18 cellular contexts compared by ENCODE assay signal in genomic region chr18:24862225-24862893, GRCh38.
DNase-seq lines count a peak whose midpoint lies in the region; ATAC-seq and TF ChIP-seq lines count a peak whose summit lies in the region.
"Had no signal": no experiment of that assay in that cellular context is flagged by ENCODE, and none has a peak within 500 bp of the region (broad histone marks: within the 10 kb centered on the region; RNA-seq: fewer than 3 reads in every experiment).

No MANE protein-coding gene starts in this region.

- intact Hi-C loops in transverse colon (cut with DNase I; ENCODE audit: low total_unique reads), result no loop called here

- H3K4me1 Mint-ChIP-seq in WTC11, result peaks cover 25% of the 10 kb centered on the region
- peaks cover 45% of the 10 kb centered on the region for H3K4me1 Mint-ChIP-seq in neural progenitor cell
- H3K4me1 Mint-ChIP-seq: stimulated activated effector memory CD8-positive, alpha-beta T cell treated with anti-CD3 and anti-CD28 coated beads, Interleukin-12 subunit alpha, Interleukin-12 subunit beta, amount 100 ng/mL, for 72 hours had no signal

- POLR2A ChIA-PET in WTC11 (lab: Charles Lee), result interaction anchor here (0.7 kb wide), 1 partner anchor 58 kb away, joined by 3 read pairs; no protein-coding TSS in a partner anchor

- peak overlapping the region; percentile 60 for H3K4me2 ChIP-seq in neural progenitor cell
- H3K4me2 ChIP-seq: BLaER1 treated with 17β-estradiol and CSF1 and Interleukin-3, amounts not matched to agents 10 nM and 100 nM had no signal

- H3K9ac ChIP-seq in neural progenitor cell, result no peak overlapping the region
- H3K9ac ChIP-seq: BLaER1 treated with 17β-estradiol and CSF1 and Interleukin-3, amounts not matched to agents 10 nM and 100 nM had no signal

- H3K27ac ChIP-seq in neural progenitor cell (peak overlapping the region; percentile 70), transverse colon (no peak overlapping the region)
- H3K27ac ChIP-seq: BLaER1 treated with 17β-estradiol and CSF1 and Interleukin-3, amounts not matched to agents 10 nM and 100 nM; testis had no signal

- TF ChIP-seq POLR2A in transverse colon (IDR thresholded peaks at IDR 0.05), result no peak

- H4K20me1 ChIP-seq in neural progenitor cell (ENCODE audit: low read depth), result no peaks in the 10 kb centered on the region
- H4K20me1 ChIP-seq: BLaER1 treated with 17β-estradiol and CSF1 and Interleukin-3, amounts not matched to agents 10 nM and 100 nM had no signal

- H2AFZ ChIP-seq in neural progenitor cell (replicated peaks), result no peak overlapping the region

- H3K79me2 ChIP-seq in neural progenitor cell (ENCODE audit: low read depth), result no peaks in the 10 kb centered on the region

- in situ Hi-C loops in transverse colon (cut with MboI; ENCODE audit: low pct_ligation_motif_present in 1 of 4, low pct_unique_long_range_greater_than_20kb in 1 of 4, low sequenced_read_pairs in 3 of 4), result loop anchor here in 1 of 4 donors (25.0 kb wide), 1 partner anchor 250 kb away; no protein-coding TSS in a partner anchor

- H3K4me1 ChIP-seq in neural progenitor cell (peaks cover 29% of the 10 kb centered on the region), transverse colon (peaks cover 0 to 16% (median 8%) of the 10 kb centered on the region in 4 donors)
- H3K4me1 ChIP-seq: BLaER1 treated with 17β-estradiol and CSF1 and Interleukin-3, amounts not matched to agents 10 nM and 100 nM; prostate gland; testis had no signal

- ATAC-seq in WTC11 (peak; percentile 80), GM18870 (IDR thresholded peaks at IDR 0.05; ENCODE audit: unreplicated experiment) (no peak)
- ATAC-seq: left cardiac atrium; stimulated activated effector memory CD8-positive, alpha-beta T cell treated with anti-CD3 and anti-CD28 coated beads, Interleukin-12 subunit alpha, Interleukin-12 subunit beta, amount 100 ng/mL, for 72 hours had no signal

- H3K4me3 ChIP-seq in neural progenitor cell, result peak overlapping the region; percentile 23
- H3K4me3 ChIP-seq in transverse colon, result no peak overlapping the region
- H3K4me3 ChIP-seq: BLaER1 treated with 17β-estradiol and CSF1 and Interleukin-3, amounts not matched to agents 10 nM and 100 nM; prostate gland; testis had no signal

- WGBS in transverse colon (ENCODE audit: low coverage in 1 of 2), 2 donors, result 80 to 81% methylated on average over 14 to 18 of the region's 18 CpGs

- peak overlapping the region; percentile 49 for H3K4me3 Mint-ChIP-seq in WTC11
- H3K4me3 Mint-ChIP-seq in neural progenitor cell, result peak overlapping the region; percentile 76
- H3K4me3 Mint-ChIP-seq: stimulated activated effector memory CD8-positive, alpha-beta T cell treated with anti-CD3 and anti-CD28 coated beads, Interleukin-12 subunit alpha, Interleukin-12 subunit beta, amount 100 ng/mL, for 72 hours had no signal

- peak; percentile 10 for DNase-seq in COLO829 (ENCODE audit: low spot score)
- DNase-seq in WTC11 (ENCODE audit: low spot score), result peak; percentile 21
- DNase-seq in fibroblast of peridontal ligament (ENCODE audit: extremely low read depth), result peak; percentile 5
- DNase-seq in neural progenitor cell (ENCODE audit: low spot score), result peak; percentile 79
- no peak for DNase-seq in transverse colon
- no peak for DNase-seq in NCI-H69 (lab: John Stamatoyannopoulos, UW)
- no peak for DNase-seq in occipital lobe (lab: John Stamatoyannopoulos, UW)
- DNase-seq: activated CD4-positive, alpha-beta T cell treated with anti-CD3 and anti-CD28 coated beads, Interleukin-2, amount 50 U/mL, for 1 hour; foreskin fibroblast; hypothalamus; left cardiac atrium; NCI-H187; NCI-H510A treated with DMSO at 0.1 percent for 48 hours; testis had no signal

- no peaks in the 10 kb centered on the region for H3K36me3 ChIP-seq in neural progenitor cell
- H3K36me3 ChIP-seq in transverse colon, result no peaks in the 10 kb centered on the region
- H3K36me3 ChIP-seq: BLaER1 treated with 17β-estradiol and CSF1 and Interleukin-3, amounts not matched to agents 10 nM and 100 nM; prostate gland had no signal

- no peak for TF ChIP-seq CTCF in WTC11 (IDR thresholded peaks at IDR 0.05)
- TF ChIP-seq CTCF in neural progenitor cell (IDR thresholded peaks at IDR 0.05), result no peak
- no peak for TF ChIP-seq CTCF in transverse colon (IDR thresholded peaks at IDR 0.05)

- CTCF ChIA-PET in WTC11 (lab: Charles Lee), result interaction anchor here (1.4 kb wide), 1 partner anchor 179 kb away, joined by 3 read pairs; no protein-coding TSS in a partner anchor

- H3K27ac Mint-ChIP-seq in WTC11, result peak overlapping the region; percentile 69
- peak overlapping the region; percentile 93 for H3K27ac Mint-ChIP-seq in neural progenitor cell
- H3K27ac Mint-ChIP-seq: stimulated activated effector memory CD8-positive, alpha-beta T cell treated with anti-CD3 and anti-CD28 coated beads, Interleukin-12 subunit alpha, Interleukin-12 subunit beta, amount 100 ng/mL, for 72 hours had no signal

- H3K36me3 Mint-ChIP-seq in WTC11, result no peaks in the 10 kb centered on the region
- H3K36me3 Mint-ChIP-seq in neural progenitor cell, result no peaks in the 10 kb centered on the region
- H3K36me3 Mint-ChIP-seq: stimulated activated effector memory CD8-positive, alpha-beta T cell treated with anti-CD3 and anti-CD28 coated beads, Interleukin-12 subunit alpha, Interleukin-12 subunit beta, amount 100 ng/mL, for 72 hours had no signal

- no peaks in the 10 kb centered on the region for H3K9me3 ChIP-seq in neural progenitor cell (ENCODE audit: low read depth)
- no peaks in the 10 kb centered on the region for H3K9me3 ChIP-seq in transverse colon
- H3K9me3 ChIP-seq: BLaER1 treated with 17β-estradiol and CSF1 and Interleukin-3, amounts not matched to agents 10 nM and 100 nM; prostate gland; testis had no signal

- H3K27me3 ChIP-seq in neural progenitor cell, result no peaks in the 10 kb centered on the region
- no peaks in the 10 kb centered on the region for H3K27me3 ChIP-seq in transverse colon
- H3K27me3 ChIP-seq: BLaER1 treated with 17β-estradiol and CSF1 and Interleukin-3, amounts not matched to agents 10 nM and 100 nM; testis had no signal

- H3K9me3 Mint-ChIP-seq in WTC11 (no peaks in the 10 kb centered on the region), neural progenitor cell (no peaks in the 10 kb centered on the region)
- H3K9me3 Mint-ChIP-seq: stimulated activated effector memory CD8-positive, alpha-beta T cell treated with anti-CD3 and anti-CD28 coated beads, Interleukin-12 subunit alpha, Interleukin-12 subunit beta, amount 100 ng/mL, for 72 hours had no signal

- H3F3A ChIP-seq in neural progenitor cell (ENCODE audit: low read depth), result peaks cover 27% of the 10 kb centered on the region

- TF ChIP-seq EP300 in transverse colon (IDR thresholded peaks at IDR 0.05; ENCODE audit: low read depth), result no peak

- H3K27me3 Mint-ChIP-seq in WTC11 (ENCODE audit: low read depth), result no peaks in the 10 kb centered on the region
- H3K27me3 Mint-ChIP-seq in neural progenitor cell (ENCODE audit: insufficient read depth, low read depth), result peaks cover 6% of the 10 kb centered on the region

TF ChIP-seq in WTC11, 78 proteins besides CTCF, POLR2A, EP300 and RAD21 (continues in another document):
- no peak for TF ChIP-seq ZBTB21 (CRISPR knock-in tag; IDR thresholded peaks at IDR 0.05; ENCODE audit: borderline replicate concordance)
- TF ChIP-seq TEAD1 (CRISPR knock-in tag; IDR thresholded peaks at IDR 0.05), result no peak
- no peak for TF ChIP-seq TCF7 (CRISPR knock-in tag; IDR thresholded peaks at IDR 0.05; ENCODE audit: low read depth)
- no peak for TF ChIP-seq ZNF317 (CRISPR knock-in tag; IDR thresholded peaks at IDR 0.05; ENCODE audit: borderline replicate concordance, low read depth)
- no peak for TF ChIP-seq RELA (CRISPR knock-in tag; IDR thresholded peaks at IDR 0.05; ENCODE audit: borderline replicate concordance)
- TF ChIP-seq GRHL2 (CRISPR knock-in tag; IDR thresholded peaks at IDR 0.05; ENCODE audit: insufficient replicate concordance, severe bottlenecking), result no peak
- TF ChIP-seq ATF6 (CRISPR knock-in tag; IDR thresholded peaks at IDR 0.05), result no peak
- TF ChIP-seq HMGXB4 (CRISPR knock-in tag; IDR thresholded peaks at IDR 0.05), result no peak
- TF ChIP-seq FOXP1 (CRISPR knock-in tag; IDR thresholded peaks at IDR 0.05; ENCODE audit: borderline replicate concordance), result no peak
- no peak for TF ChIP-seq NR2C2 (CRISPR knock-in tag; IDR thresholded peaks at IDR 0.05)

Comparison
In these comparisons a context has a peak if more than half of its experiments do, and no peak if none do; other contexts are left out.
1. DNase-seq: peak in COLO829 (single experiment), WTC11 (single experiment), fibroblast of peridontal ligament (single experiment) and neural progenitor cell (single experiment); none in transverse colon (single experiment), NCI-H69 (single experiment) and occipital lobe (single experiment).